1 cellular context compared by ENCODE assay signal in genomic region chr10:8050561-8051108, GRCh38.
A peak's percentile ranks its signal among the peaks of the same experiment; 100 is the strongest.
TF ChIP-seq lines count a peak whose summit lies in the region.

No MANE protein-coding gene starts in this region.

TF ChIP-seq in HepG2, 621 proteins besides CTCF, POLR2A, EP300 and RAD21 (continued from another document and continues in another):
- TF ChIP-seq ZNF770 (CRISPR knock-in tag; IDR thresholded peaks at IDR 0.05) (peak; percentile 28; the same call in 1 of the 2 replicates), HMG20A (CRISPR knock-in tag; IDR thresholded peaks at IDR 0.05; ENCODE audit: borderline replicate concordance) (0 out of 2 replicates have a peak, but pooled peaks have one; percentile 53), CCDC6 (CRISPR knock-in tag; IDR thresholded peaks at IDR 0.05) (peak; percentile 71; the same call in 1 of the 2 replicates), SAFB2 (CRISPR knock-in tag; IDR thresholded peaks at IDR 0.05; ENCODE audit: borderline replicate concordance, low read depth) (no peak), REXO4 (CRISPR knock-in tag; IDR thresholded peaks at IDR 0.05; ENCODE audit: borderline replicate concordance) (no peak), ZBTB7B (CRISPR knock-in tag; IDR thresholded peaks at IDR 0.05) (peak; percentile 63), GATAD2A (CRISPR knock-in tag; IDR thresholded peaks at IDR 0.05) (peak; percentile 42; the same call in 1 of the 2 replicates), SIX4 (CRISPR knock-in tag; IDR thresholded peaks at IDR 0.05) (peak; percentile 65), SMAD3 (CRISPR knock-in tag; IDR thresholded peaks at IDR 0.05) (peak; percentile 76), ZFX (CRISPR knock-in tag; IDR thresholded peaks at IDR 0.05; ENCODE audit: low read depth) (no peak), REST (IDR thresholded peaks at IDR 0.05; ENCODE audit: borderline replicate concordance in 1 of 2, low read depth in 1 of 2, low read length in 2 of 2) (0 out of 4 replicates have a peak, but pooled peaks of 1 of the 2 experiments have one; percentile 42), ZNF782 (CRISPR knock-in tag; IDR thresholded peaks at IDR 0.05; ENCODE audit: borderline replicate concordance) (peak; percentile 37; the same call in 1 of the 2 replicates), ZNF501 (CRISPR knock-in tag; IDR thresholded peaks at IDR 0.05) (peak; percentile 63; the same call in 1 of the 2 replicates), ZNF614 (CRISPR knock-in tag; IDR thresholded peaks at IDR 0.05; ENCODE audit: borderline replicate concordance) (no peak), BCL6 (CRISPR knock-in tag; IDR thresholded peaks at IDR 0.05) (peak; percentile 99), ZNF350 (CRISPR knock-in tag; IDR thresholded peaks at IDR 0.05; ENCODE audit: borderline replicate concordance, low read depth) (peak; percentile 28; the same call in 1 of the 2 replicates), ZNF672 (CRISPR knock-in tag; IDR thresholded peaks at IDR 0.05) (no peak), LCORL (IDR thresholded peaks at IDR 0.05) (no peak), LCORL (CRISPR knock-in tag; IDR thresholded peaks at IDR 0.05) (peak; percentile 87), AHDC1 (CRISPR knock-in tag; IDR thresholded peaks at IDR 0.05; ENCODE audit: borderline replicate concordance) (peak; percentile 63; the same call in 1 of the 2 replicates), ZNF30 (CRISPR knock-in tag; IDR thresholded peaks at IDR 0.05) (no peak), NBN (conservative IDR thresholded peaks at IDR 0.05) (no peak), ZNF878 (CRISPR knock-in tag; IDR thresholded peaks at IDR 0.05) (peak; percentile 71; the same call in 1 of the 2 replicates), TP53 (CRISPR knock-in tag; conservative IDR thresholded peaks at IDR 0.05) (0 out of 2 replicates have a peak, but pooled peaks have one; percentile 32), MAF1 (CRISPR knock-in tag; IDR thresholded peaks at IDR 0.05; ENCODE audit: borderline replicate concordance) (peak; percentile 33; the same call in 1 of the 2 replicates), TBX2 (CRISPR knock-in tag; IDR thresholded peaks at IDR 0.05; ENCODE audit: borderline replicate concordance) (peak; percentile 97), THRA (CRISPR knock-in tag; IDR thresholded peaks at IDR 0.05; ENCODE audit: borderline replicate concordance) (no peak; the same call in 1 of the 2 replicates), MAX (IDR thresholded peaks at IDR 0.05) (peak; percentile 72), ZNF547 (CRISPR knock-in tag; IDR thresholded peaks at IDR 0.05) (0 out of 2 replicates have a peak, but pooled peaks have one; percentile 36), ZNF354B (CRISPR knock-in tag; IDR thresholded peaks at IDR 0.05) (no peak), ZNF703 (CRISPR knock-in tag; IDR thresholded peaks at IDR 0.05; ENCODE audit: borderline replicate concordance) (peak; percentile 94)
- TF ChIP-seq, protein P1, sequence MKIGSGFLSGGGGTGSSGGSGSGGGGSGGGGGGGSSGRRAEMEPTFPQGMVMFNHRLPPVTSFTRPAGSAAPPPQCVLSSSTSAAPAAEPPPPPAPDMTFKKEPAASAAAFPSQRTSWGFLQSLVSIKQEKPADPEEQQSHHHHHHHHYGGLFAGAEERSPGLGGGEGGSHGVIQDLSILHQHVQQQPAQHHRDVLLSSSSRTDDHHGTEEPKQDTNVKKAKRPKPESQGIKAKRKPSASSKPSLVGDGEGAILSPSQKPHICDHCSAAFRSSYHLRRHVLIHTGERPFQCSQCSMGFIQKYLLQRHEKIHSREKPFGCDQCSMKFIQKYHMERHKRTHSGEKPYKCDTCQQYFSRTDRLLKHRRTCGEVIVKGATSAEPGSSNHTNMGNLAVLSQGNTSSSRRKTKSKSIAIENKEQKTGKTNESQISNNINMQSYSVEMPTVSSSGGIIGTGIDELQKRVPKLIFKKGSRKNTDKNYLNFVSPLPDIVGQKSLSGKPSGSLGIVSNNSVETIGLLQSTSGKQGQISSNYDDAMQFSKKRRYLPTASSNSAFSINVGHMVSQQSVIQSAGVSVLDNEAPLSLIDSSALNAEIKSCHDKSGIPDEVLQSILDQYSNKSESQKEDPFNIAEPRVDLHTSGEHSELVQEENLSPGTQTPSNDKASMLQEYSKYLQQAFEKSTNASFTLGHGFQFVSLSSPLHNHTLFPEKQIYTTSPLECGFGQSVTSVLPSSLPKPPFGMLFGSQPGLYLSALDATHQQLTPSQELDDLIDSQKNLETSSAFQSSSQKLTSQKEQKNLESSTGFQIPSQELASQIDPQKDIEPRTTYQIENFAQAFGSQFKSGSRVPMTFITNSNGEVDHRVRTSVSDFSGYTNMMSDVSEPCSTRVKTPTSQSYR (CRISPR knock-in tag; IDR thresholded peaks at IDR 0.05; ENCODE audit: borderline replicate concordance): peak; percentile 46; the same call in 1 of the 2 replicates
- TF ChIP-seq, protein P2, sequence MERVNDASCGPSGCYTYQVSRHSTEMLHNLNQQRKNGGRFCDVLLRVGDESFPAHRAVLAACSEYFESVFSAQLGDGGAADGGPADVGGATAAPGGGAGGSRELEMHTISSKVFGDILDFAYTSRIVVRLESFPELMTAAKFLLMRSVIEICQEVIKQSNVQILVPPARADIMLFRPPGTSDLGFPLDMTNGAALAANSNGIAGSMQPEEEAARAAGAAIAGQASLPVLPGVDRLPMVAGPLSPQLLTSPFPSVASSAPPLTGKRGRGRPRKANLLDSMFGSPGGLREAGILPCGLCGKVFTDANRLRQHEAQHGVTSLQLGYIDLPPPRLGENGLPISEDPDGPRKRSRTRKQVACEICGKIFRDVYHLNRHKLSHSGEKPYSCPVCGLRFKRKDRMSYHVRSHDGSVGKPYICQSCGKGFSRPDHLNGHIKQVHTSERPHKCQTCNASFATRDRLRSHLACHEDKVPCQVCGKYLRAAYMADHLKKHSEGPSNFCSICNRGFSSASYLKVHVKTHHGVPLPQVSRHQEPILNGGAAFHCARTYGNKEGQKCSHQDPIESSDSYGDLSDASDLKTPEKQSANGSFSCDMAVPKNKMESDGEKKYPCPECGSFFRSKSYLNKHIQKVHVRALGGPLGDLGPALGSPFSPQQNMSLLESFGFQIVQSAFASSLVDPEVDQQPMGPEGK (CRISPR knock-in tag; IDR thresholded peaks at IDR 0.05): peak; percentile 79
- TF ChIP-seq, protein P3, sequence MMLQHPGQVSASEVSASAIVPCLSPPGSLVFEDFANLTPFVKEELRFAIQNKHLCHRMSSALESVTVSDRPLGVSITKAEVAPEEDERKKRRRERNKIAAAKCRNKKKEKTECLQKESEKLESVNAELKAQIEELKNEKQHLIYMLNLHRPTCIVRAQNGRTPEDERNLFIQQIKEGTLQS (CRISPR knock-in tag; IDR thresholded peaks at IDR 0.05): no peak
- TF ChIP-seq, protein P4, sequence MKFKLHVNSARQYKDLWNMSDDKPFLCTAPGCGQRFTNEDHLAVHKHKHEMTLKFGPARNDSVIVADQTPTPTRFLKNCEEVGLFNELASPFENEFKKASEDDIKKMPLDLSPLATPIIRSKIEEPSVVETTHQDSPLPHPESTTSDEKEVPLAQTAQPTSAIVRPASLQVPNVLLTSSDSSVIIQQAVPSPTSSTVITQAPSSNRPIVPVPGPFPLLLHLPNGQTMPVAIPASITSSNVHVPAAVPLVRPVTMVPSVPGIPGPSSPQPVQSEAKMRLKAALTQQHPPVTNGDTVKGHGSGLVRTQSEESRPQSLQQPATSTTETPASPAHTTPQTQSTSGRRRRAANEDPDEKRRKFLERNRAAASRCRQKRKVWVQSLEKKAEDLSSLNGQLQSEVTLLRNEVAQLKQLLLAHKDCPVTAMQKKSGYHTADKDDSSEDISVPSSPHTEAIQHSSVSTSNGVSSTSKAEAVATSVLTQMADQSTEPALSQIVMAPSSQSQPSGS (CRISPR knock-in tag; IDR thresholded peaks at IDR 0.05): peak; percentile 66
